9 cellular contexts compared by ENCODE assay signal in the genomic region with DNA sequence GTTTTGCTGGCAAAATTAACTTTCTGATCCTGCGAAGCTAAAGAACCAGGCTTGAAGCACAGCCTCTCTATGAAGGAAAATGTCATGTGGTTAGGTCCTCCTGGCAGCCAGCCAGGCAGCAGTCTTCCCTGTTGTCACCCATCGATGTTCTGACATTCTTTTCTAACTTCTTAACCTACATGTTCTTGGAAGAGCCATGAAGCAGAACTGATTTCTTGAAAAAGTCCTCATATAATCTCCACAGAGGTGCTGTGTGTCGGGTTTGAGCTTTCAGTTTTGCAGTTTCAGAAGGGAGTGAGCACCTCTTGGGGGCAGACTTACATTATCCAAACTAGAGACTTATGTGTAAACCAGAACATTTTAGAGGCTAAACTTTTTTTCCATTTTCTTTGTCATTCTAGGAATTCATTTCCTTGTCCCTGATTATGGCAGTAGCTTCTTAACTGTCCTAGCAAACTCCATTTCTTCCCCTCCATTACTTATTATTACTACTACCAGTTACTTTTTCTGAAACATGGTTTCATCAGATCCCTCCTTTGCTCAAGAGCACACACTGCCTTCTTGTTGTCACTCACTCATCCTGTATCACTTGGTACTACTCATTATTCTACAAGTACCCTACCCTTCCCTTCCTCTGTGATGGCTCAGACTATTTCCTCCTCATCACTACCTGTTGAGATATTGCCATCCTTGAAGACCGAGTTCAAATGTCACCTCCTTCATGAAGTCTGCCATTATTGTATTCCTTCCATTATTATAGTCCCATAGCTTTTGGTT. TPM values are rescaled to one million over a fixed set of nuclear protein-coding genes. Genes with fewer than 3 reads are reported as not detected.
A peak's percentile ranks its signal among the peaks of the same experiment; 100 is the strongest.
DNase-seq lines count a peak whose midpoint lies in the region; ATAC-seq and TF ChIP-seq lines count a peak whose summit lies in the region.
"Had no signal": no experiment of that assay in that cellular context is flagged by ENCODE, and none has a peak within 500 bp of the region (broad histone marks: within the 10 kb centered on the region; RNA-seq: fewer than 3 reads in every experiment).

No MANE protein-coding gene starts in this region.

- no peak overlapping the region for H3K27ac Mint-ChIP-seq in endodermal cell

- DNase-seq in BJ (ENCODE audit: low read depth) (no peak), RPMI8226 (peak; percentile 23), globus pallidus (ENCODE audit: low spot score) (peak; percentile 23), NCI-H1048 (lab: John Stamatoyannopoulos, UW) (no peak), LoVo (ENCODE audit: low spot score) (no peak), endodermal cell (no peak), NCI-H1105 (lab: John Stamatoyannopoulos, UW) (no peak)

- H3K4me1 ChIP-seq in endodermal cell (ENCODE audit: control insufficient read depth, insufficient read depth, low read length) = peaks cover 16% of the 10 kb centered on the region

- H3K9me3 Mint-ChIP-seq in endodermal cell = no peaks in the 10 kb centered on the region

- H3K4me1 Mint-ChIP-seq in endodermal cell = peaks cover 26% of the 10 kb centered on the region

- H3K9ac ChIP-seq in endodermal cell (ENCODE audit: extremely low read depth, low read length, poor library complexity, severe bottlenecking) = no peak overlapping the region

- peak; percentile 47 for ATAC-seq in GM19043 (IDR thresholded peaks at IDR 0.05; ENCODE audit: low read depth, unreplicated experiment)

- TF ChIP-seq CTCF in BJ (IDR thresholded peaks at IDR 0.05; ENCODE audit: insufficient read depth, low read depth, low read length) = peak; percentile 8; the same call in 1 of the 2 replicates
- TF ChIP-seq CTCF in endodermal cell (conservative IDR thresholded peaks at IDR 0.05) = no peak

- H3K4me3 ChIP-seq in BJ (ENCODE audit: low read depth, low read length) = no peak overlapping the region
- H3K4me3 ChIP-seq in endodermal cell (ENCODE audit: low read length) = no peak overlapping the region

- no peaks in the 10 kb centered on the region for H3K36me3 Mint-ChIP-seq in endodermal cell (ENCODE audit: low read depth)

- H3K9me3 ChIP-seq in endodermal cell (ENCODE audit: control insufficient read depth, low read length) = no peaks in the 10 kb centered on the region

- no peak overlapping the region for H3K4me3 Mint-ChIP-seq in endodermal cell

- no peak overlapping the region for H3K27ac ChIP-seq in endodermal cell (ENCODE audit: low read depth, low read length)

- POLR2A ChIA-PET in BJ (lab: Charles Lee) = no interaction called here

- H3K36me3 ChIP-seq in BJ (ENCODE audit: control insufficient read depth, insufficient read depth, low read length) (no peaks in the 10 kb centered on the region), endodermal cell (ENCODE audit: control insufficient read depth, insufficient read depth, low read length) (no peaks in the 10 kb centered on the region)

- 84 to 93% methylated on average over 4 of the region's 4 CpGs for WGBS in endodermal cell (ENCODE audit: insufficient coverage in 1 of 2, insufficient read length in 1 of 2), 2 experiments

- peaks cover 3% of the 10 kb centered on the region; the same call in 1 of the 2 replicates for H3K27me3 ChIP-seq in BJ (ENCODE audit: control insufficient read depth, insufficient read depth, low read length)
- H3K27me3 ChIP-seq in endodermal cell (ENCODE audit: control insufficient read depth, insufficient read depth, low read length, poor library complexity, severe bottlenecking) = peaks cover 9% of the 10 kb centered on the region

- peaks cover 13% of the 10 kb centered on the region for H3K27me3 Mint-ChIP-seq in endodermal cell (ENCODE audit: insufficient read depth)

- CTCF ChIA-PET in BJ (lab: Yijun Ruan, JAX) = interaction anchor here (0.6 to 10.9 kb wide), 15 partner anchors 8 to 178 kb away, joined by 3 to 149 read pairs (median 4); partner anchors contain the start of genes CCDC142, PCGF1 and TTC31

RNA-seq across cellular contexts. Expression of gene DOK1, which starts 31.1 kb away (rescaled TPM):
- polyA plus RNA-seq in BJ (2011; rRNA removed) = 19.8 and 28.7 TPM in 2 replicates
- polyA minus RNA-seq in BJ (2011; rRNA and poly(A)+ RNA removed) = 18.5 and 29.9 TPM in 2 replicates
- total RNA-seq in endodermal cell = 10 to 100 TPM; 12.9 to 15.1 TPM
- 9.7 TPM for polyA plus RNA-seq in endodermal cell (2013, experiment 1 of 2)
- polyA plus RNA-seq in endodermal cell (2013, experiment 2 of 2) = 8.9 TPM

RNA-seq across cellular contexts. Expression of gene LOXL3, which starts 31.9 kb away (rescaled TPM):
- 95.8 and 130 TPM in 2 replicates for polyA plus RNA-seq in BJ (2011; rRNA removed)
- polyA minus RNA-seq in BJ (2011; rRNA and poly(A)+ RNA removed) = 70.1 and 140 TPM in 2 replicates
- total RNA-seq in endodermal cell = 1 to 10 TPM; 5.4 to 7.6 TPM
- 34.7 TPM for polyA plus RNA-seq in endodermal cell (2013, experiment 1 of 2)
- 26.7 TPM for polyA plus RNA-seq in endodermal cell (2013, experiment 2 of 2)

RNA-seq across cellular contexts. Expression of gene HTRA2, which starts 55.9 kb away (rescaled TPM):
- 26.0 and 36.1 TPM in 2 replicates for polyA plus RNA-seq in BJ (2011; rRNA removed)
- polyA minus RNA-seq in BJ (2011; rRNA and poly(A)+ RNA removed) = 19.0 and 32.7 TPM in 2 replicates
- total RNA-seq in endodermal cell = 10 to 100 TPM; 32.8 to 38.9 TPM
- 27.5 TPM for polyA plus RNA-seq in endodermal cell (2013, experiment 1 of 2)
- 26.4 TPM for polyA plus RNA-seq in endodermal cell (2013, experiment 2 of 2)

RNA-seq across cellular contexts. Expression of gene AUP1, which starts 56.1 kb away (rescaled TPM):
- polyA plus RNA-seq in BJ (2011; rRNA removed) = 79.5 and 104 TPM in 2 replicates
- polyA minus RNA-seq in BJ (2011; rRNA and poly(A)+ RNA removed) = 57.6 and 71.8 TPM in 2 replicates
- total RNA-seq in endodermal cell = 10 to 100 TPM; 76.3 to 88.9 TPM
- 120 TPM for polyA plus RNA-seq in endodermal cell (2013, experiment 1 of 2)
- 105 TPM for polyA plus RNA-seq in endodermal cell (2013, experiment 2 of 2)

RNA-seq across cellular contexts. Expression of gene DQX1, which starts 59.6 kb away (rescaled TPM):
- polyA plus RNA-seq in BJ (2011; rRNA removed) = 0.12 TPM in 1 of 2 replicates, not detected in the other
- polyA minus RNA-seq in BJ (2011; rRNA and poly(A)+ RNA removed) = not detected in 2 replicates
- 1 to 10 TPM in 1 of 2 donors, under 1 TPM in 1; 0.93 to 1.1 TPM for total RNA-seq in endodermal cell
- polyA plus RNA-seq in endodermal cell (2013, experiment 1 of 2) = 0.64 TPM
- polyA plus RNA-seq in endodermal cell (2013, experiment 2 of 2) = 0.41 TPM
- total RNA-seq: myocyte had no signal

Comparison
In these comparisons a context has a peak if more than half of its experiments do, and no peak if none do; other contexts are left out.
1. DNase-seq: peak in RPMI8226 (single experiment) and globus pallidus (single experiment); none in BJ (single experiment), NCI-H1048 (single experiment), LoVo (single experiment), endodermal cell (single experiment) and NCI-H1105 (single experiment).